In genomic region chrX:3176439-3176820, GRCh38 we compare ENCODE assay signal across 16 cellular contexts.
A peak's percentile ranks its signal among the peaks of the same experiment; 100 is the strongest.
DNase-seq lines count a peak whose midpoint lies in the region; ATAC-seq and TF ChIP-seq lines count a peak whose summit lies in the region.
"Had no signal": no experiment of that assay in that cellular context is flagged by ENCODE, and none has a peak within 500 bp of the region (broad histone marks: within the 10 kb centered on the region; RNA-seq: fewer than 3 reads in every experiment).

No MANE protein-coding gene starts in this region.

- no peak for DNase-seq in Caco-2
- DNase-seq in SJCRH30: peak; percentile 34 to 65
- DNase-seq in fibroblast of the aortic adventitia (ENCODE audit: low read depth): peak; percentile 57
- DNase-seq in renal cortical epithelial cell (ENCODE audit: low read depth): peak; percentile 96
- no peak for DNase-seq in T-cell
- no peak for DNase-seq in activated naive CD8-positive, alpha-beta T cell treated with anti-CD3 and anti-CD28 coated beads, Interleukin-2, amount 50 U/mL, for 24 hours
- DNase-seq in GM19238 (ENCODE audit: insufficient read length, low spot score): no peak
- DNase-seq: activated CD4-positive, CD25-positive, alpha-beta regulatory T cell; dorsolateral prefrontal cortex; glutamatergic neuron; GOT3; NCI-H1092 treated with DMSO at 0.1 percent for 48 hours; NCI-H510A treated with DMSO at 0.1 percent for 48 hours; stimulated activated CD4-positive, alpha-beta T cell treated with anti-CD3 and anti-CD28 coated beads, Interleukin-4, amount 100 ng/mL, for 4 hours; stimulated activated naive CD4-positive, alpha-beta T cell treated with Interleukin-2 at 50 U/mL for 16 hours had no signal

- BruUV-seq in Caco-2 (replicated peaks; lab: Mats Ljungman, UMichigan): no TSS peak

- ATAC-seq in T-cell (replicated peaks in 1 of 4) (no peak), GM21723 (IDR thresholded peaks at IDR 0.05; ENCODE audit: unreplicated experiment) (no peak)
- no peak for ATAC-seq in activated naive CD8-positive, alpha-beta T cell treated with anti-CD3 and anti-CD28 coated beads, Interleukin-2, amount 50 U/mL, for 24 hours

- H3K4me3 ChIP-seq in Caco-2 (ENCODE audit: low read depth, low read length) (no peak overlapping the region), SJCRH30 (peak overlapping the region; percentile 48), fibroblast of the aortic adventitia (ENCODE audit: low read depth, low read length) (no peak overlapping the region)
- H3K4me3 ChIP-seq: dorsolateral prefrontal cortex had no signal

- H3K27ac Mint-ChIP-seq in Caco-2 (ENCODE audit: unreplicated experiment): peak overlapping the region; percentile 64
- H3K27ac Mint-ChIP-seq in T-cell: no peak overlapping the region
- no peak overlapping the region for H3K27ac Mint-ChIP-seq in activated naive CD8-positive, alpha-beta T cell treated with anti-CD3 and anti-CD28 coated beads, Interleukin-2, amount 50 U/mL, for 24 hours

- peak overlapping the region; percentile 86 for H3K27ac ChIP-seq in SJCRH30
- H3K27ac ChIP-seq: dorsolateral prefrontal cortex had no signal

- no peaks in the 10 kb centered on the region for H3K36me3 ChIP-seq in Caco-2 (ENCODE audit: control insufficient read depth, insufficient read depth, low read length)
- no peaks in the 10 kb centered on the region for H3K36me3 ChIP-seq in SJCRH30

- POLR2A ChIA-PET in Caco-2 (lab: Charles Lee) (no interaction called here), T-cell (lab: Charles Lee) (no interaction called here)

- H3K9me3 ChIP-seq in Caco-2 (no peaks in the 10 kb centered on the region), SJCRH30 (replicated peaks) (no peaks in the 10 kb centered on the region)

- H3K4me1 Mint-ChIP-seq in Caco-2 (ENCODE audit: low read depth, unreplicated experiment) (peaks cover 7% of the 10 kb centered on the region), T-cell (no peaks in the 10 kb centered on the region)
- H3K4me1 Mint-ChIP-seq in activated naive CD8-positive, alpha-beta T cell treated with anti-CD3 and anti-CD28 coated beads, Interleukin-2, amount 50 U/mL, for 24 hours: no peaks in the 10 kb centered on the region

- no peaks in the 10 kb centered on the region for H3K9me3 Mint-ChIP-seq in Caco-2 (ENCODE audit: unreplicated experiment)
- H3K9me3 Mint-ChIP-seq in T-cell: peaks cover 0 to 5% (median 0%) of the 10 kb centered on the region in 3 donors
- no peaks in the 10 kb centered on the region for H3K9me3 Mint-ChIP-seq in activated naive CD8-positive, alpha-beta T cell treated with anti-CD3 and anti-CD28 coated beads, Interleukin-2, amount 50 U/mL, for 24 hours

- H3K36me3 Mint-ChIP-seq in Caco-2 (ENCODE audit: insufficient read depth, unreplicated experiment): no peaks in the 10 kb centered on the region
- H3K36me3 Mint-ChIP-seq in T-cell: no peaks in the 10 kb centered on the region
- H3K36me3 Mint-ChIP-seq in activated naive CD8-positive, alpha-beta T cell treated with anti-CD3 and anti-CD28 coated beads, Interleukin-2, amount 50 U/mL, for 24 hours (ENCODE audit: low read depth): no peaks in the 10 kb centered on the region

- H3K27me3 Mint-ChIP-seq in Caco-2 (ENCODE audit: insufficient read depth, unreplicated experiment): no peaks in the 10 kb centered on the region
- H3K27me3 Mint-ChIP-seq in T-cell: no peaks in the 10 kb centered on the region
- H3K27me3 Mint-ChIP-seq in activated naive CD8-positive, alpha-beta T cell treated with anti-CD3 and anti-CD28 coated beads, Interleukin-2, amount 50 U/mL, for 24 hours: no peaks in the 10 kb centered on the region

- H3K4me3 Mint-ChIP-seq in Caco-2 (ENCODE audit: unreplicated experiment) (no peak overlapping the region), T-cell (no peak overlapping the region)
- H3K4me3 Mint-ChIP-seq in activated naive CD8-positive, alpha-beta T cell treated with anti-CD3 and anti-CD28 coated beads, Interleukin-2, amount 50 U/mL, for 24 hours: no peak overlapping the region

- TF ChIP-seq CTCF in Caco-2 (IDR thresholded peaks at IDR 0.05; ENCODE audit: insufficient read depth in 1 of 2, low read depth in 1 of 2, low read length in 1 of 2, severe bottlenecking in 1 of 2, unreplicated experiment in 1 of 2): no peak
- TF ChIP-seq CTCF in fibroblast of the aortic adventitia (IDR thresholded peaks at IDR 0.05; ENCODE audit: insufficient read depth, low read length): no peak

- intact Hi-C loops in Caco-2 (cut with micrococcal nuclease; ENCODE audit: unreplicated experiment): no loop called here

- H3K4me1 ChIP-seq in Caco-2 (no peaks in the 10 kb centered on the region; the same call in 1 of the 2 replicates), SJCRH30 (peaks cover 21% of the 10 kb centered on the region)

- H3K27me3 ChIP-seq in Caco-2 (replicated peaks; ENCODE audit: control insufficient read depth, insufficient read depth, low read length) (no peaks in the 10 kb centered on the region), SJCRH30 (no peaks in the 10 kb centered on the region)

- CTCF ChIA-PET in Caco-2 (lab: Charles Lee): no interaction called here
- CTCF ChIA-PET in T-cell (lab: Charles Lee): no interaction called here

Comparison
In these comparisons a context has a peak if more than half of its experiments do, and no peak if none do; other contexts are left out.
1. DNase-seq: peak in SJCRH30 (2 of 2), fibroblast of the aortic adventitia (single experiment) and renal cortical epithelial cell (single experiment); none in Caco-2 (0 of 2), T-cell (0 of 34), activated naive CD8-positive, alpha-beta T cell treated with anti-CD3 and anti-CD28 coated beads, Interleukin-2, amount 50 U/mL, for 24 hours (single experiment) and GM19238 (single experiment).